In genomic region chr10:17200035-17200884, GRCh38 we compare ENCODE assay signal across 8 cellular contexts. TPM values are rescaled to one million over a fixed set of nuclear protein-coding genes. Genes with fewer than 3 reads are reported as not detected.
DNase-seq lines count a peak whose midpoint lies in the region; ATAC-seq and TF ChIP-seq lines count a peak whose summit lies in the region.

No MANE protein-coding gene starts in this region.

- peak overlapping the region; percentile 18; the same call in 1 of the 2 replicates for H2BK20ac ChIP-seq in IMR-90 (ENCODE audit: low read depth, low read length)

- peak overlapping the region; percentile 95; the same call in 1 of the 2 replicates for H3K14ac ChIP-seq in IMR-90 (replicated peaks; ENCODE audit: low read depth, low read length)

- peak overlapping the region; percentile 48 for H3K18ac ChIP-seq in IMR-90 (ENCODE audit: low read depth, low read length)

- ATAC-seq in IMR-90 (ENCODE audit: low read depth) (no peak), GM19452 (IDR thresholded peaks at IDR 0.05; ENCODE audit: unreplicated experiment) (no peak), left lobe of liver (no peak), HG02623 (IDR thresholded peaks at IDR 0.05; ENCODE audit: unreplicated experiment) (no peak)

- TF ChIP-seq RAD21 in IMR-90 (IDR thresholded peaks at IDR 0.05; ENCODE audit: low read length), result no peak

- peak overlapping the region; percentile 81; the same call in 1 of the 2 replicates for H2AK5ac ChIP-seq in IMR-90 (ENCODE audit: low read depth, low read length)

- H3K27ac ChIP-seq in C4-2B (peak overlapping the region; percentile 79), IMR-90 (ENCODE audit: insufficient read depth, low read length) (peak overlapping the region; percentile 93), adipose tissue (ENCODE audit: low read depth, low read length) (peak overlapping the region; percentile 71), thymus (ENCODE audit: low read depth) (no peak overlapping the region)

- H3K9me3 ChIP-seq in IMR-90 (ENCODE audit: control insufficient read depth, insufficient read depth, low read length) (no peaks in the 10 kb centered on the region), thymus (ENCODE audit: control insufficient read depth) (no peaks in the 10 kb centered on the region)

- peak overlapping the region; percentile 97; the same call in 1 of the 2 replicates for H3K4ac ChIP-seq in IMR-90 (ENCODE audit: low read depth, low read length)

- no peak for DNase-seq in IMR-90
- peak; percentile 33 for DNase-seq in left kidney (ENCODE audit: low read depth, low spot score)
- no peak for DNase-seq in left lobe of liver (ENCODE audit: low spot score)

- H3K9ac ChIP-seq in IMR-90 (ENCODE audit: low read depth, low read length), result peak overlapping the region; percentile 81

- peak overlapping the region; percentile 84; the same call in 2 of the 3 replicates for H2BK15ac ChIP-seq in IMR-90 (ENCODE audit: low read depth, low read length)

- TF ChIP-seq CTCF in C4-2B (conservative IDR thresholded peaks at IDR 0.05) (no peak), IMR-90 (conservative IDR thresholded peaks at IDR 0.05; ENCODE audit: low read depth, low read length) (no peak)

- H3K9me1 ChIP-seq in IMR-90 (ENCODE audit: insufficient read depth, low read length), result no peaks in the 10 kb centered on the region

- H3K4me3 ChIP-seq in IMR-90 (ENCODE audit: insufficient read depth, low read depth, low read length), result peak overlapping the region; percentile 74; the same call in 1 of the 2 replicates
- peak overlapping the region; percentile 75 for H3K4me3 ChIP-seq in thymus (ENCODE audit: low read length)

- no peak overlapping the region for H2AFZ ChIP-seq in IMR-90 (replicated peaks; ENCODE audit: low read length, poor library complexity)

- H3K56ac ChIP-seq in IMR-90 (ENCODE audit: extremely low read depth, insufficient read depth, low read length), result peak overlapping the region; percentile 98

- CTCF ChIA-PET in IMR-90 (lab: Yijun Ruan, JAX), result interaction anchor here (0.6 to 1.7 kb wide), 4 partner anchors 14 to 347 kb away, joined by 3 to 8 read pairs (median 4); no protein-coding TSS in a partner anchor

- intact Hi-C loops in IMR-90 (cut with micrococcal nuclease), result loop anchor here (2.0 kb wide), 1 partner anchor 233 kb away; no protein-coding TSS in a partner anchor

- dilution Hi-C loops in IMR-90 (cut with HindIII; ENCODE audit: low sequenced_read_pairs, unreplicated experiment), result no loop called here

- no peak overlapping the region for H2AK9ac ChIP-seq in IMR-90 (replicated peaks; ENCODE audit: low read depth, low read length, poor library complexity)

- no peak overlapping the region for H4K91ac ChIP-seq in IMR-90 (ENCODE audit: insufficient read depth, low read depth, low read length)

- no CpG with 5 or more reads among the region's 10 CpGs for WGBS in IMR-90 (ENCODE audit: extremely low coverage in 2 of 2, insufficient read length in 1 of 2), 2 experiments
- 8 to 15% (median 9%) methylated on average over 10 of the region's 10 CpGs for WGBS in adipose tissue, 3 donors
- 33% methylated on average over 10 of the region's 10 CpGs for WGBS in thymus

- peak overlapping the region; percentile 65; the same call in 1 of the 2 replicates for H4K5ac ChIP-seq in IMR-90 (ENCODE audit: low read depth, low read length)

- in situ Hi-C loops in IMR-90 (cut with MboI; ENCODE audit: low sequenced_read_pairs), result no loop called here

- no peaks in the 10 kb centered on the region for H3K36me3 ChIP-seq in IMR-90 (ENCODE audit: control insufficient read depth, insufficient read depth, low read length)
- no peaks in the 10 kb centered on the region for H3K36me3 ChIP-seq in thymus (ENCODE audit: control insufficient read depth, insufficient read depth)

- TF ChIP-seq POLR2A in IMR-90 (IDR thresholded peaks at IDR 0.05; ENCODE audit: low read depth, low read length), result no peak

- peak overlapping the region; percentile 94 for H2BK120ac ChIP-seq in IMR-90 (ENCODE audit: low read depth, low read length)

- peaks cover 7 to 33% of the 10 kb centered on the region in 2 experiments for H3K79me1 ChIP-seq in IMR-90 (ENCODE audit: low read depth in 1 of 2, low read length in 2 of 2)

- peak overlapping the region; percentile 97 for H3K23ac ChIP-seq in IMR-90 (ENCODE audit: low read depth, low read length)

- H3K27me3 ChIP-seq in IMR-90 (ENCODE audit: control insufficient read depth, insufficient read depth, low read length) (no peaks in the 10 kb centered on the region), thymus (ENCODE audit: control insufficient read depth, insufficient read depth) (no peaks in the 10 kb centered on the region)

- POLR2A ChIA-PET in IMR-90 (lab: Charles Lee; ENCODE audit: unreplicated experiment), result interaction anchor here (1.1 to 1.4 kb wide), 2 partner anchors 26 to 29 kb away, joined by 3 read pairs; no protein-coding TSS in a partner anchor

- TSS peak; percentile 57 for BruUV-seq in IMR-90 (replicated peaks; lab: Mats Ljungman, UMichigan)

- peak overlapping the region; percentile 89 for H3K4me2 ChIP-seq in IMR-90 (ENCODE audit: low read depth, low read length)

- H4K8ac ChIP-seq in IMR-90 (ENCODE audit: low read depth in 2 of 2, low read length in 2 of 2), result peak overlapping the region; percentile 88 to 89; a peak in 3 of 4 replicates

- H4K20me1 ChIP-seq in IMR-90 (ENCODE audit: insufficient read depth, low read length), result no peaks in the 10 kb centered on the region

- H3K4me1 ChIP-seq in IMR-90 (ENCODE audit: control insufficient read depth, insufficient read depth, low read length), result peaks cover 6% of the 10 kb centered on the region; the same call in 1 of the 2 replicates
- H3K4me1 ChIP-seq in thymus (ENCODE audit: control insufficient read depth, insufficient read depth, low read length), result no peaks in the 10 kb centered on the region

- H2BK5ac ChIP-seq in IMR-90 (ENCODE audit: low read depth, low read length, poor library complexity, severe bottlenecking), result peak overlapping the region; percentile 95

TF ChIP-seq in IMR-90, 13 proteins besides CTCF, POLR2A, EP300 and RAD21:
- no peak for TF ChIP-seq MXI1 (IDR thresholded peaks at IDR 0.05; ENCODE audit: borderline replicate concordance, low read depth, low read length)
- TF ChIP-seq RCOR1 (IDR thresholded peaks at IDR 0.05; ENCODE audit: insufficient replicate concordance, low read length), result no peak
- TF ChIP-seq FOS (IDR thresholded peaks at IDR 0.05; ENCODE audit: low read depth, low read length), result no peak
- TF ChIP-seq SMC3 (IDR thresholded peaks at IDR 0.05; ENCODE audit: low read depth, low read length), result no peak
- TF ChIP-seq, protein P1, sequence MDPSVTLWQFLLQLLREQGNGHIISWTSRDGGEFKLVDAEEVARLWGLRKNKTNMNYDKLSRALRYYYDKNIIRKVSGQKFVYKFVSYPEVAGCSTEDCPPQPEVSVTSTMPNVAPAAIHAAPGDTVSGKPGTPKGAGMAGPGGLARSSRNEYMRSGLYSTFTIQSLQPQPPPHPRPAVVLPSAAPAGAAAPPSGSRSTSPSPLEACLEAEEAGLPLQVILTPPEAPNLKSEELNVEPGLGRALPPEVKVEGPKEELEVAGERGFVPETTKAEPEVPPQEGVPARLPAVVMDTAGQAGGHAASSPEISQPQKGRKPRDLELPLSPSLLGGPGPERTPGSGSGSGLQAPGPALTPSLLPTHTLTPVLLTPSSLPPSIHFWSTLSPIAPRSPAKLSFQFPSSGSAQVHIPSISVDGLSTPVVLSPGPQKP (IDR thresholded peaks at IDR 0.05; ENCODE audit: borderline replicate concordance, low read depth, low read length), result no peak
- no peak for TF ChIP-seq MAZ (IDR thresholded peaks at IDR 0.05; ENCODE audit: borderline replicate concordance, low read depth, low read length)

RNA-seq across cellular contexts. Expression of gene TRDMT1, which starts 1.2 kb away (rescaled TPM):
- 4.7 and 6.7 TPM in 2 replicates for total RNA-seq in IMR-90 (2012; rRNA removed)
- 2.1 and 2.2 TPM in 2 replicates for polyA plus RNA-seq in IMR-90 (2012; rRNA removed)
- 0.90 and 4.7 TPM in 2 replicates for polyA plus RNA-seq in IMR-90 (2012; cell fraction: cytosol; rRNA removed)
- 0.49 and 4.0 TPM in 2 replicates for polyA plus RNA-seq in IMR-90 (2012; cell fraction: nucleus; rRNA removed; ENCODE audit: low replicate concordance)
- 1 to 10 TPM; 1.3 to 2.7 (median 1.6) TPM for polyA plus RNA-seq in adipose tissue
- 5.0 TPM for polyA plus RNA-seq in thymus
- 1.1 TPM for total RNA-seq in left lobe of liver

RNA-seq across cellular contexts. Expression of gene VIM, which starts 27.8 kb away (rescaled TPM):
- total RNA-seq in IMR-90 (2012; rRNA removed) (6,409 and 6,735 TPM in 2 replicates), left lobe of liver (55.4 TPM)
- polyA plus RNA-seq in IMR-90 (2012; rRNA removed) (4,502 and 5,313 TPM in 2 replicates), adipose tissue (1,000 to 10,000 TPM in 2 of 3 donors, 100 to 1,000 TPM in 1; 348 to 3,997 (median 2,261) TPM), thymus (781 TPM)
- 3,296 and 6,454 TPM in 2 replicates for polyA plus RNA-seq in IMR-90 (2012; cell fraction: cytosol; rRNA removed)
- polyA plus RNA-seq in IMR-90 (2012; cell fraction: nucleus; rRNA removed; ENCODE audit: low replicate concordance), result 3,181 and 7,305 TPM in 2 replicates
